ENCODE assay signal across 2 cellular contexts in the genomic region with DNA sequence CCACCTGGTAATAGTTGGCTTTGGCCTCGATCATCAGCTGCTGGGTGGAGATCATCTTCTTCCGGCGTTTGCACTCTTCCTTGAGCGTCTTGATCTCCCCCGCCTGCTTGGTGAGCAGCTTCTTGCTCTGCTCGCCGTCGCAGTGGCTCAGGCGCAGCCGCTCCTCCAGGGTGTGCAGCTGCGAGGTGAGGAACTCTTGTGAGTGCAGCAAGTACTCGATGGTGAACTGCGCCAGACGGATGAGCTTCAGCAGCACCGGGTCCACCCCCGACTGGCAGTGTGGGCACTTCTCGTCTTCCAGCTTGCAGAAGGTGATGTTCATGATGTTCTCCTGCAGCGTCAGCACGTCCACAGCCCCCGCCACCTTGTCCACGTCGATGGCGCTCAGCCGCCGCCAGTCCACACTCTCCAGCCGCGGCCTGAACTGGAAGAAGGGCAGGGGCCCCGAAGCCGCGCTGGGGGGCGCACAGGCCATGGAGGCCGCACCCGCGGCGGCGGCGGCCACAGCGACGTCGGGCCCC.
TF ChIP-seq lines count a peak whose summit lies in the region.

No MANE protein-coding gene starts in this region.

TF ChIP-seq in IMR-90, 13 proteins besides CTCF, POLR2A, EP300 and RAD21:
- TF ChIP-seq FOS (IDR thresholded peaks at IDR 0.05; ENCODE audit: low read depth, low read length), result no peak
- no peak for TF ChIP-seq NFE2L2 (IDR thresholded peaks at IDR 0.05; ENCODE audit: low read depth, low read length)
- no peak for TF ChIP-seq CHD1 (IDR thresholded peaks at IDR 0.05; ENCODE audit: low read depth, low read length)
- no peak for TF ChIP-seq RCOR1 (IDR thresholded peaks at IDR 0.05; ENCODE audit: insufficient replicate concordance, low read length)
- TF ChIP-seq, protein P1, sequence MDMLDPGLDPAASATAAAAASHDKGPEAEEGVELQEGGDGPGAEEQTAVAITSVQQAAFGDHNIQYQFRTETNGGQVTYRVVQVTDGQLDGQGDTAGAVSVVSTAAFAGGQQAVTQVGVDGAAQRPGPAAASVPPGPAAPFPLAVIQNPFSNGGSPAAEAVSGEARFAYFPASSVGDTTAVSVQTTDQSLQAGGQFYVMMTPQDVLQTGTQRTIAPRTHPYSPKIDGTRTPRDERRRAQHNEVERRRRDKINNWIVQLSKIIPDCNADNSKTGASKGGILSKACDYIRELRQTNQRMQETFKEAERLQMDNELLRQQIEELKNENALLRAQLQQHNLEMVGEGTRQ (IDR thresholded peaks at IDR 0.05; ENCODE audit: low read depth, low read length), result no peak
- TF ChIP-seq MXI1 (IDR thresholded peaks at IDR 0.05; ENCODE audit: borderline replicate concordance, low read depth, low read length), result no peak
- no peak for TF ChIP-seq MAFK (IDR thresholded peaks at IDR 0.05; ENCODE audit: low read depth, low read length)
- no peak for TF ChIP-seq MAZ (IDR thresholded peaks at IDR 0.05; ENCODE audit: borderline replicate concordance, low read depth, low read length)
- TF ChIP-seq BHLHE40 (IDR thresholded peaks at IDR 0.05; ENCODE audit: low read depth, low read length), result no peak
- TF ChIP-seq, protein P2, sequence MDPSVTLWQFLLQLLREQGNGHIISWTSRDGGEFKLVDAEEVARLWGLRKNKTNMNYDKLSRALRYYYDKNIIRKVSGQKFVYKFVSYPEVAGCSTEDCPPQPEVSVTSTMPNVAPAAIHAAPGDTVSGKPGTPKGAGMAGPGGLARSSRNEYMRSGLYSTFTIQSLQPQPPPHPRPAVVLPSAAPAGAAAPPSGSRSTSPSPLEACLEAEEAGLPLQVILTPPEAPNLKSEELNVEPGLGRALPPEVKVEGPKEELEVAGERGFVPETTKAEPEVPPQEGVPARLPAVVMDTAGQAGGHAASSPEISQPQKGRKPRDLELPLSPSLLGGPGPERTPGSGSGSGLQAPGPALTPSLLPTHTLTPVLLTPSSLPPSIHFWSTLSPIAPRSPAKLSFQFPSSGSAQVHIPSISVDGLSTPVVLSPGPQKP (IDR thresholded peaks at IDR 0.05; ENCODE audit: borderline replicate concordance, low read depth, low read length), result no peak
- no peak for TF ChIP-seq SMC3 (IDR thresholded peaks at IDR 0.05; ENCODE audit: low read depth, low read length)
- TF ChIP-seq CEBPB (IDR thresholded peaks at IDR 0.05; ENCODE audit: low read depth, low read length), result no peak
- TF ChIP-seq RFX5 (IDR thresholded peaks at IDR 0.05; ENCODE audit: low read depth, low read length), result no peak

TF ChIP-seq in HepG2, 621 proteins besides CTCF, POLR2A, EP300 and RAD21:
- TF ChIP-seq, protein P3, sequence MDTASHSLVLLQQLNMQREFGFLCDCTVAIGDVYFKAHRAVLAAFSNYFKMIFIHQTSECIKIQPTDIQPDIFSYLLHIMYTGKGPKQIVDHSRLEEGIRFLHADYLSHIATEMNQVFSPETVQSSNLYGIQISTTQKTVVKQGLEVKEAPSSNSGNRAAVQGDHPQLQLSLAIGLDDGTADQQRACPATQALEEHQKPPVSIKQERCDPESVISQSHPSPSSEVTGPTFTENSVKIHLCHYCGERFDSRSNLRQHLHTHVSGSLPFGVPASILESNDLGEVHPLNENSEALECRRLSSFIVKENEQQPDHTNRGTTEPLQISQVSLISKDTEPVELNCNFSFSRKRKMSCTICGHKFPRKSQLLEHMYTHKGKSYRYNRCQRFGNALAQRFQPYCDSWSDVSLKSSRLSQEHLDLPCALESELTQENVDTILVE (CRISPR knock-in tag; IDR thresholded peaks at IDR 0.05), result no peak
- TF ChIP-seq AGO2 (optimal IDR thresholded peaks at IDR 0.05; ENCODE audit: low read depth, low read length), result peak; percentile 39
- no peak for TF ChIP-seq SOX5 (CRISPR knock-in tag; IDR thresholded peaks at IDR 0.05; ENCODE audit: borderline replicate concordance)
- TF ChIP-seq TBL1XR1 (IDR thresholded peaks at IDR 0.05; ENCODE audit: borderline replicate concordance, low read length, partially characterized antibody), result no peak
- TF ChIP-seq, protein P4, sequence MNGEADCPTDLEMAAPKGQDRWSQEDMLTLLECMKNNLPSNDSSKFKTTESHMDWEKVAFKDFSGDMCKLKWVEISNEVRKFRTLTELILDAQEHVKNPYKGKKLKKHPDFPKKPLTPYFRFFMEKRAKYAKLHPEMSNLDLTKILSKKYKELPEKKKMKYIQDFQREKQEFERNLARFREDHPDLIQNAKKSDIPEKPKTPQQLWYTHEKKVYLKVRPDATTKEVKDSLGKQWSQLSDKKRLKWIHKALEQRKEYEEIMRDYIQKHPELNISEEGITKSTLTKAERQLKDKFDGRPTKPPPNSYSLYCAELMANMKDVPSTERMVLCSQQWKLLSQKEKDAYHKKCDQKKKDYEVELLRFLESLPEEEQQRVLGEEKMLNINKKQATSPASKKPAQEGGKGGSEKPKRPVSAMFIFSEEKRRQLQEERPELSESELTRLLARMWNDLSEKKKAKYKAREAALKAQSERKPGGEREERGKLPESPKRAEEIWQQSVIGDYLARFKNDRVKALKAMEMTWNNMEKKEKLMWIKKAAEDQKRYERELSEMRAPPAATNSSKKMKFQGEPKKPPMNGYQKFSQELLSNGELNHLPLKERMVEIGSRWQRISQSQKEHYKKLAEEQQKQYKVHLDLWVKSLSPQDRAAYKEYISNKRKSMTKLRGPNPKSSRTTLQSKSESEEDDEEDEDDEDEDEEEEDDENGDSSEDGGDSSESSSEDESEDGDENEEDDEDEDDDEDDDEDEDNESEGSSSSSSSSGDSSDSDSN (CRISPR knock-in tag; IDR thresholded peaks at IDR 0.05), result no peak
- TF ChIP-seq SP1 (IDR thresholded peaks at IDR 0.05), result no peak
- no peak for TF ChIP-seq SP1 (CRISPR knock-in tag; IDR thresholded peaks at IDR 0.05)
- TF ChIP-seq ZNF460 (CRISPR knock-in tag; IDR thresholded peaks at IDR 0.05; ENCODE audit: borderline replicate concordance), result no peak
- TF ChIP-seq, protein P5, sequence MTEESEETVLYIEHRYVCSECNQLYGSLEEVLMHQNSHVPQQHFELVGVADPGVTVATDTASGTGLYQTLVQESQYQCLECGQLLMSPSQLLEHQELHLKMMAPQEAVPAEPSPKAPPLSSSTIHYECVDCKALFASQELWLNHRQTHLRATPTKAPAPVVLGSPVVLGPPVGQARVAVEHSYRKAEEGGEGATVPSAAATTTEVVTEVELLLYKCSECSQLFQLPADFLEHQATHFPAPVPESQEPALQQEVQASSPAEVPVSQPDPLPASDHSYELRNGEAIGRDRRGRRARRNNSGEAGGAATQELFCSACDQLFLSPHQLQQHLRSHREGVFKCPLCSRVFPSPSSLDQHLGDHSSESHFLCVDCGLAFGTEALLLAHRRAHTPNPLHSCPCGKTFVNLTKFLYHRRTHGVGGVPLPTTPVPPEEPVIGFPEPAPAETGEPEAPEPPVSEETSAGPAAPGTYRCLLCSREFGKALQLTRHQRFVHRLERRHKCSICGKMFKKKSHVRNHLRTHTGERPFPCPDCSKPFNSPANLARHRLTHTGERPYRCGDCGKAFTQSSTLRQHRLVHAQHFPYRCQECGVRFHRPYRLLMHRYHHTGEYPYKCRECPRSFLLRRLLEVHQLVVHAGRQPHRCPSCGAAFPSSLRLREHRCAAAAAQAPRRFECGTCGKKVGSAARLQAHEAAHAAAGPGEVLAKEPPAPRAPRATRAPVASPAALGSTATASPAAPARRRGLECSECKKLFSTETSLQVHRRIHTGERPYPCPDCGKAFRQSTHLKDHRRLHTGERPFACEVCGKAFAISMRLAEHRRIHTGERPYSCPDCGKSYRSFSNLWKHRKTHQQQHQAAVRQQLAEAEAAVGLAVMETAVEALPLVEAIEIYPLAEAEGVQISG (CRISPR knock-in tag; IDR thresholded peaks at IDR 0.05), result 0 out of 2 replicates have a peak, but pooled peaks have one; percentile 9
- TF ChIP-seq ZMYM3 (CRISPR knock-in tag; IDR thresholded peaks at IDR 0.05), result no peak
